ENCODE assay signal across 2 cellular contexts in the genomic region with DNA sequence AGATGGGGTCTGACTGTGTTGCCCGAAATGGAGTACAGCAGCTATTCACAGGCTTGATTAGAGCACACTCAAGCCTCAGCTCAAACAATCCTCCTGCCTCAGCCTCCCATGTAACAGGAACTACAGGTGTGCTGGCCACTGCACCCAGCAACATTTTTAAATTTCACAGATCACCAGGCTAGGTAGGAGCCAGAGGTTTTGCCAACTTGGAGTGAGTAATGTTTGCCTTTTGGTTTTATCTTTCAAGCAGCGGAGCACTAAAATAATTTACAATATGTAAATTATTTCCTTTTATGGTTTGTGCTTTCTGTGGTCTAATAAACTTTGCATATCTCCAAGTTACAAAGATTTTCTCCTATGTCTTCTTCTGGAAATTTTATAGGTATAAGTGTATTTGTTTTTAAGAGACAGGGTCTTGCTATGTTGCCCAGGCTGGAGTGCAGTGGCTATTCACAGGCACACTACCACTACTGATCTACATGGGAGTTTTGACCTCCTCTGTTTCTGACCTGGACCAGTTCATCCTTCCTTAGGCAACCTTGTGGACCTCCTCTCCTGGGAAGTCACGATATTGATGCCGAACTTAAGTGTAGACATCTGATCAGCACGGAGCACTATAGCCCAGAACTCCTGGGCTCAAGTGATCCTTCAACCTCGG.
TF ChIP-seq lines count a peak whose summit lies in the region.

No MANE protein-coding gene starts in this region.

TF ChIP-seq in IMR-90, 13 proteins besides CTCF, POLR2A, EP300 and RAD21:
- TF ChIP-seq CHD1 (IDR thresholded peaks at IDR 0.05; ENCODE audit: low read depth, low read length), result no peak
- TF ChIP-seq MAFK (IDR thresholded peaks at IDR 0.05; ENCODE audit: low read depth, low read length), result no peak
- TF ChIP-seq NFE2L2 (IDR thresholded peaks at IDR 0.05; ENCODE audit: low read depth, low read length), result no peak
- no peak for TF ChIP-seq FOS (IDR thresholded peaks at IDR 0.05; ENCODE audit: low read depth, low read length)
- TF ChIP-seq, protein P1, sequence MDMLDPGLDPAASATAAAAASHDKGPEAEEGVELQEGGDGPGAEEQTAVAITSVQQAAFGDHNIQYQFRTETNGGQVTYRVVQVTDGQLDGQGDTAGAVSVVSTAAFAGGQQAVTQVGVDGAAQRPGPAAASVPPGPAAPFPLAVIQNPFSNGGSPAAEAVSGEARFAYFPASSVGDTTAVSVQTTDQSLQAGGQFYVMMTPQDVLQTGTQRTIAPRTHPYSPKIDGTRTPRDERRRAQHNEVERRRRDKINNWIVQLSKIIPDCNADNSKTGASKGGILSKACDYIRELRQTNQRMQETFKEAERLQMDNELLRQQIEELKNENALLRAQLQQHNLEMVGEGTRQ (IDR thresholded peaks at IDR 0.05; ENCODE audit: low read depth, low read length), result no peak
- TF ChIP-seq MXI1 (IDR thresholded peaks at IDR 0.05; ENCODE audit: borderline replicate concordance, low read depth, low read length), result no peak
- TF ChIP-seq, protein P2, sequence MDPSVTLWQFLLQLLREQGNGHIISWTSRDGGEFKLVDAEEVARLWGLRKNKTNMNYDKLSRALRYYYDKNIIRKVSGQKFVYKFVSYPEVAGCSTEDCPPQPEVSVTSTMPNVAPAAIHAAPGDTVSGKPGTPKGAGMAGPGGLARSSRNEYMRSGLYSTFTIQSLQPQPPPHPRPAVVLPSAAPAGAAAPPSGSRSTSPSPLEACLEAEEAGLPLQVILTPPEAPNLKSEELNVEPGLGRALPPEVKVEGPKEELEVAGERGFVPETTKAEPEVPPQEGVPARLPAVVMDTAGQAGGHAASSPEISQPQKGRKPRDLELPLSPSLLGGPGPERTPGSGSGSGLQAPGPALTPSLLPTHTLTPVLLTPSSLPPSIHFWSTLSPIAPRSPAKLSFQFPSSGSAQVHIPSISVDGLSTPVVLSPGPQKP (IDR thresholded peaks at IDR 0.05; ENCODE audit: borderline replicate concordance, low read depth, low read length), result no peak
- TF ChIP-seq BHLHE40 (IDR thresholded peaks at IDR 0.05; ENCODE audit: low read depth, low read length), result no peak
- no peak for TF ChIP-seq RFX5 (IDR thresholded peaks at IDR 0.05; ENCODE audit: low read depth, low read length)
- TF ChIP-seq CEBPB (IDR thresholded peaks at IDR 0.05; ENCODE audit: low read depth, low read length), result no peak

TF ChIP-seq in K562, 482 proteins besides CTCF, POLR2A, EP300 and RAD21:
- TF ChIP-seq ZNF121 (CRISPR knock-in tag; conservative IDR thresholded peaks at IDR 0.05) (peak; percentile 79), ZNF224 (CRISPR knock-in tag; IDR thresholded peaks at IDR 0.05) (no peak)
TF ChIP-seq in K562: peak in this region for 1.
